8 cellular contexts compared by ENCODE assay signal in genomic region chr6:146700078-146700686, GRCh38.
DNase-seq lines count a peak whose midpoint lies in the region; FAIRE-seq and TF ChIP-seq lines count a peak whose summit lies in the region.

No MANE protein-coding gene starts in this region.

- no peak overlapping the region for H3K4me2 ChIP-seq in PC-9
- no peak overlapping the region for H3K4me2 ChIP-seq in hepatocyte

- no peaks in the 10 kb centered on the region for H3F3A ChIP-seq in PC-9 (ENCODE audit: insufficient read depth, low read depth)

- no peaks in the 10 kb centered on the region for H3K79me2 ChIP-seq in PC-9 (ENCODE audit: low read depth)
- no peaks in the 10 kb centered on the region for H3K79me2 ChIP-seq in hepatocyte

- intact Hi-C loops in PC-9 (cut with micrococcal nuclease; ENCODE audit: unreplicated experiment) (loop anchor here (2.0 to 10.0 kb wide), 2 partner anchors 155 to 771 kb away; partner anchors contain the start of gene RAB32), ascending aorta (cut with DNase I) (loop anchor here (2.0 kb wide), 1 partner anchor 767 kb away; no protein-coding TSS in a partner anchor), sigmoid colon (cut with DNase I) (loop anchor here (2.0 to 5.0 kb wide), 2 partner anchors 157 to 773 kb away; partner anchors contain the start of gene RAB32)

- H3K36me3 ChIP-seq in PC-9 (ENCODE audit: low read depth) = no peaks in the 10 kb centered on the region
- no peaks in the 10 kb centered on the region for H3K36me3 ChIP-seq in ascending aorta
- H3K36me3 ChIP-seq in hepatocyte (replicated peaks; ENCODE audit: insufficient read depth, low read depth) = no peaks in the 10 kb centered on the region
- no peaks in the 10 kb centered on the region for H3K36me3 ChIP-seq in sigmoid colon

- no peaks in the 10 kb centered on the region for H3K9me3 Mint-ChIP-seq in activated T-cell treated with anti-CD3 and anti-CD28 coated beads, Interleukin-2, amount 50 U/mL, for 24 hours

- POLR2A ChIA-PET in PC-9 (lab: Charles Lee; ENCODE audit: unreplicated experiment) = no interaction called here

- TF ChIP-seq POLR2A in H54 (IDR thresholded peaks at IDR 0.05; ENCODE audit: low read depth, low read length) (no peak), sigmoid colon (IDR thresholded peaks at IDR 0.05) (no peak)

- CTCF ChIA-PET in PC-9 (lab: Charles Lee) = no interaction called here

- no peaks in the 10 kb centered on the region for H3K4me1 ChIP-seq in PC-9 (replicated peaks; ENCODE audit: insufficient read depth)
- no peaks in the 10 kb centered on the region for H3K4me1 ChIP-seq in ascending aorta
- no peaks in the 10 kb centered on the region for H3K4me1 ChIP-seq in hepatocyte (ENCODE audit: insufficient read depth)
- H3K4me1 ChIP-seq in sigmoid colon = no peaks in the 10 kb centered on the region

- no peaks in the 10 kb centered on the region for H3K4me1 Mint-ChIP-seq in activated T-cell treated with anti-CD3 and anti-CD28 coated beads, Interleukin-2, amount 50 U/mL, for 24 hours (ENCODE audit: low read depth)

- no peaks in the 10 kb centered on the region for H4K20me1 ChIP-seq in PC-9 (ENCODE audit: insufficient read depth)
- no peaks in the 10 kb centered on the region for H4K20me1 ChIP-seq in hepatocyte (ENCODE audit: insufficient read depth, poor library complexity, severe bottlenecking)

- H3K27ac ChIP-seq in PC-9 (no peak overlapping the region), ascending aorta (no peak overlapping the region), hepatocyte (no peak overlapping the region), sigmoid colon (no peak overlapping the region)

- no peak overlapping the region for H2AFZ ChIP-seq in PC-9
- H2AFZ ChIP-seq in hepatocyte = no peak overlapping the region

- H3K9me3 ChIP-seq in PC-9 (ENCODE audit: insufficient read depth, low read depth) (peaks cover 5% of the 10 kb centered on the region; the same call in 1 of the 2 replicates), ascending aorta (no peaks in the 10 kb centered on the region), hepatocyte (ENCODE audit: low read depth) (no peaks in the 10 kb centered on the region), sigmoid colon (no peaks in the 10 kb centered on the region)

- no peak overlapping the region for H3K4me3 Mint-ChIP-seq in activated T-cell treated with anti-CD3 and anti-CD28 coated beads, Interleukin-2, amount 50 U/mL, for 24 hours

- 29% methylated on average over 6 of the region's 6 CpGs for WGBS in hepatocyte (ENCODE audit: low lambda C conversion rate, missing lambda C conversion rate)
- WGBS in sigmoid colon, 2 donors = 22 to 32% methylated on average over 6 of the region's 6 CpGs

- H3K27ac Mint-ChIP-seq in activated T-cell treated with anti-CD3 and anti-CD28 coated beads, Interleukin-2, amount 50 U/mL, for 24 hours = no peak overlapping the region

- H3K27me3 ChIP-seq in PC-9 (ENCODE audit: insufficient read depth, low read depth) (no peaks in the 10 kb centered on the region), ascending aorta (no peaks in the 10 kb centered on the region), hepatocyte (no peaks in the 10 kb centered on the region), sigmoid colon (no peaks in the 10 kb centered on the region)

- FAIRE-seq in H54 (lab: Jason Lieb, UNC) = peak; percentile 85

- no peak overlapping the region for H3K4me3 ChIP-seq in LNCaP clone FGC (ENCODE audit: low read depth, low read length)
- H3K4me3 ChIP-seq in PC-9 = no peak overlapping the region
- H3K4me3 ChIP-seq in ascending aorta = no peak overlapping the region
- no peak overlapping the region for H3K4me3 ChIP-seq in hepatocyte
- no peak overlapping the region for H3K4me3 ChIP-seq in sigmoid colon

- TF ChIP-seq CTCF in LNCaP clone FGC (IDR thresholded peaks at IDR 0.05; ENCODE audit: control insufficient read depth, extremely low read depth, insufficient read depth) (peak; percentile 69), PC-9 (conservative IDR thresholded peaks at IDR 0.05) (peak; percentile 82), ascending aorta (IDR thresholded peaks at IDR 0.05) (peak; percentile 44 to 73 (median 68)), hepatocyte (IDR thresholded peaks at IDR 0.05; ENCODE audit: poor library complexity) (peak; percentile 89), sigmoid colon (IDR thresholded peaks at IDR 0.05) (peak; percentile 36 to 77 (median 60))

- H3K9me2 ChIP-seq in PC-9 (ENCODE audit: insufficient read depth) (no peaks in the 10 kb centered on the region; the same call in 1 of the 2 replicates), hepatocyte (replicated peaks; ENCODE audit: insufficient read depth) (no peaks in the 10 kb centered on the region)

- no TSS peak for BruUV-seq in PC-9 (replicated peaks; lab: Mats Ljungman, UMichigan)

- H3K27me3 Mint-ChIP-seq in activated T-cell treated with anti-CD3 and anti-CD28 coated beads, Interleukin-2, amount 50 U/mL, for 24 hours = no peaks in the 10 kb centered on the region

- H3K36me3 Mint-ChIP-seq in activated T-cell treated with anti-CD3 and anti-CD28 coated beads, Interleukin-2, amount 50 U/mL, for 24 hours (ENCODE audit: low read depth) = no peaks in the 10 kb centered on the region

- TF ChIP-seq EP300 in sigmoid colon (IDR thresholded peaks at IDR 0.05) = no peak

- DNase-seq in activated T-cell treated with anti-CD3 and anti-CD28 coated beads for 4 hours = peak; percentile 2
- no peak for DNase-seq in activated T-cell treated with anti-CD3 and anti-CD28 coated beads, Interleukin-2, amount 50 U/mL, for 24 hours
- DNase-seq in H54 (ENCODE audit: insufficient read length, low spot score) = no peak
- DNase-seq in LNCaP clone FGC (ENCODE audit: low read depth) = peak; percentile 68
- DNase-seq in PC-9 = peak; percentile 43 to 63
- peak in 1 of 2 donors; percentile 82 for DNase-seq in ascending aorta (ENCODE audit: low spot score in 2 of 2)
- DNase-seq in hepatocyte (ENCODE audit: low spot score) = peak; percentile 93
- DNase-seq in sigmoid colon = peak; percentile 89

Comparison
In these comparisons a context has a peak if more than half of its experiments do, and no peak if none do; other contexts are left out.
1. DNase-seq: peak in activated T-cell treated with anti-CD3 and anti-CD28 coated beads for 4 hours (single experiment), LNCaP clone FGC (single experiment), PC-9 (2 of 2), hepatocyte (single experiment) and sigmoid colon (single experiment); none in activated T-cell treated with anti-CD3 and anti-CD28 coated beads, Interleukin-2, amount 50 U/mL, for 24 hours (single experiment) and H54 (single experiment).
2. Peak in every context shown above with its lines, with median percentiles within 50 percentile points of each other: CTCF ChIP-seq.